Comparison of ENCODE assay signal across 15 cellular contexts in the genomic region with DNA sequence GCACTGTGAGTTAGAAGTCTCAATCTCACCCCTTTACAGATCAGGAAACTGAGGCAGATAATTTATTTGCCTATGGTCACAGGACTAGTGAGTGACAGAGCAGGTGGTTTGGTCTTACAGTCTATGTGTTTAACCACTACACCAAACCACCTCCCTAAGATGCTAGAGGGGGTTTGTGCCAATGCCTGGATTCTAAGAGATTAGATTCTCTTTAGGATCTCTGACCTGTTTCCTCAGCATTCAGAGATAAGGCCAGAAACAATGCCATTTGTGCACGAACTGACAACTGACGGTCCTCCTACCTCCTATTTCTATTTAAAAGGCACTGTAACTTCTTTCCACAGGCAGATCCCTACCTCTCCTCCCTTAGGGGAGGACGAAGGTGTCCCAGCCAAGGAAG. TPM values are rescaled to one million over a fixed set of nuclear protein-coding genes. Genes with fewer than 3 reads are reported as not detected.
DNase-seq lines count a peak whose midpoint lies in the region; ATAC-seq and TF ChIP-seq lines count a peak whose summit lies in the region.
"Had no signal": no experiment of that assay in that cellular context is flagged by ENCODE, and none has a peak within 500 bp of the region (broad histone marks: within the 10 kb centered on the region; RNA-seq: fewer than 3 reads in every experiment).

No MANE protein-coding gene starts in this region.

- H3K9ac ChIP-seq in liver (ENCODE audit: low read depth in 1 of 2, low read length in 2 of 2) (peak overlapping the region in 1 of 2 donors; percentile 53), stomach smooth muscle (ENCODE audit: low read length in 2 of 2) (no peak overlapping the region)

- ATAC-seq in activated naive CD8-positive, alpha-beta T cell treated with anti-CD3 and anti-CD28 coated beads, Interleukin-2, amount 10 ng/mL, durations not matched to agents 7 days and 5 days (ENCODE audit: low read depth): no peak
- ATAC-seq in activated naive CD8-positive, alpha-beta T cell treated with anti-CD3 and anti-CD28 coated beads, Interleukin-2, amount 50 U/mL, for 24 hours: no peak
- no peak for ATAC-seq in GM18520 (IDR thresholded peaks at IDR 0.05; ENCODE audit: unreplicated experiment)
- ATAC-seq in GM21723 (IDR thresholded peaks at IDR 0.05; ENCODE audit: unreplicated experiment): no peak
- ATAC-seq: activated naive CD4-positive, alpha-beta T cell treated with anti-CD3 and anti-CD28 coated beads, Interleukin-2, amount 50 U/mL, for 72 hours had no signal

- TF ChIP-seq RAD21 in liver (IDR thresholded peaks at IDR 0.05): no peak

- no peak overlapping the region for H3K4me3 ChIP-seq in liver (ENCODE audit: low read depth in 1 of 3, low read length in 3 of 3)
- H3K4me3 ChIP-seq in stomach smooth muscle (ENCODE audit: low read length in 2 of 2): no peak overlapping the region
- H3K4me3 ChIP-seq: SK-N-MC, testis had no signal

- H3K27ac ChIP-seq in liver (ENCODE audit: low read depth in 1 of 2, low read length in 2 of 2) (peak overlapping the region; percentile 96 to 99), stomach smooth muscle (ENCODE audit: low read length) (peak overlapping the region; percentile 24)
- H3K27ac ChIP-seq: SK-N-MC, testis had no signal

- H3K27me3 ChIP-seq in liver (ENCODE audit: control insufficient read depth in 4 of 4, insufficient read depth in 4 of 4, low read length in 3 of 4) (no peaks in the 10 kb centered on the region), stomach smooth muscle (ENCODE audit: control insufficient read depth in 1 of 2, insufficient read depth in 2 of 2, low read length in 2 of 2) (no peaks in the 10 kb centered on the region)
- H3K27me3 ChIP-seq: testis had no signal

- no peak for DNase-seq in activated naive CD8-positive, alpha-beta T cell treated with anti-CD3 and anti-CD28 coated beads, Interleukin-2, amount 10 ng/mL, durations not matched to agents 7 days and 5 days
- DNase-seq in activated naive CD8-positive, alpha-beta T cell treated with anti-CD3 and anti-CD28 coated beads, Interleukin-2, amount 50 U/mL, for 24 hours: no peak
- DNase-seq in activated T-helper 1 cell treated with anti-CD3 and anti-CD28 coated beads, Interleukin-12 subunit alpha, Interleukin-12 subunit beta, Interleukin-2, Interleukin-4 antibody, amounts not matched to agents 30 ng/mL and 10 ng/mL and 1 ng/mL, durations not matched to agents 14 hours and 24 hours and 36 hours (ENCODE audit: low spot score): no peak
- DNase-seq in stimulated activated CD8-positive, alpha-beta memory T cell treated with anti-CD3 and anti-CD28 coated beads, Interleukin-4, amount 100 ng/mL, for 48 hours: no peak
- DNase-seq: activated B cell treated with CpG ODN at 0.5 μM for 24 hours; central memory CD4-positive, alpha-beta T cell; NCI-H187; stimulated activated CD4-positive, alpha-beta T cell treated with anti-CD3 and anti-CD28 coated beads, Interleukin-1b, Interleukin-23, amount 100 ng/mL, for 48 hours; testis had no signal

- H3K36me3 ChIP-seq in liver (ENCODE audit: control insufficient read depth in 4 of 4, insufficient read depth in 3 of 4, low read depth in 1 of 4, low read length in 3 of 4) (peaks cover 1 to 10% (median 6%) of the 10 kb centered on the region in 4 donors), stomach smooth muscle (ENCODE audit: control insufficient read depth in 2 of 2, insufficient read depth in 2 of 2, low read length in 2 of 2) (peaks cover 0 to 7% of the 10 kb centered on the region in 2 donors)

- H3K4me1 ChIP-seq in liver (ENCODE audit: control insufficient read depth in 4 of 4, insufficient read depth in 4 of 4, low read length in 3 of 4) (peaks cover 2 to 42% (median 27%) of the 10 kb centered on the region in 4 donors), stomach smooth muscle (ENCODE audit: control insufficient read depth, insufficient read depth, low read length) (peaks cover 20% of the 10 kb centered on the region)

- peaks cover 56% of the 10 kb centered on the region for H3K4me1 Mint-ChIP-seq in activated naive CD8-positive, alpha-beta T cell treated with anti-CD3 and anti-CD28 coated beads, Interleukin-2, amount 10 ng/mL, durations not matched to agents 7 days and 5 days
- peaks cover 50% of the 10 kb centered on the region for H3K4me1 Mint-ChIP-seq in activated naive CD8-positive, alpha-beta T cell treated with anti-CD3 and anti-CD28 coated beads, Interleukin-2, amount 50 U/mL, for 24 hours
- H3K4me1 Mint-ChIP-seq in activated T-helper 1 cell treated with anti-CD3 and anti-CD28 coated beads, Interleukin-12 subunit alpha, Interleukin-12 subunit beta, Interleukin-2, Interleukin-4 antibody, amounts not matched to agents 30 ng/mL and 10 ng/mL and 1 ng/mL, durations not matched to agents 14 hours and 24 hours and 36 hours (ENCODE audit: low read depth): peaks cover 64% of the 10 kb centered on the region

- H3K36me3 Mint-ChIP-seq in activated naive CD8-positive, alpha-beta T cell treated with anti-CD3 and anti-CD28 coated beads, Interleukin-2, amount 10 ng/mL, durations not matched to agents 7 days and 5 days: peaks cover 36% of the 10 kb centered on the region
- H3K36me3 Mint-ChIP-seq in activated naive CD8-positive, alpha-beta T cell treated with anti-CD3 and anti-CD28 coated beads, Interleukin-2, amount 50 U/mL, for 24 hours (ENCODE audit: low read depth): peaks cover 18% of the 10 kb centered on the region
- H3K36me3 Mint-ChIP-seq in activated T-helper 1 cell treated with anti-CD3 and anti-CD28 coated beads, Interleukin-12 subunit alpha, Interleukin-12 subunit beta, Interleukin-2, Interleukin-4 antibody, amounts not matched to agents 30 ng/mL and 10 ng/mL and 1 ng/mL, durations not matched to agents 14 hours and 24 hours and 36 hours (ENCODE audit: low read depth): peaks cover 39% of the 10 kb centered on the region

- TF ChIP-seq CTCF in liver (IDR thresholded peaks at IDR 0.05; ENCODE audit: low read depth, low read length, missing input control): no peak

- intact Hi-C loops in activated T-helper 1 cell treated with anti-CD3 and anti-CD28 coated beads, Interleukin-12 subunit alpha, Interleukin-12 subunit beta, Interleukin-2, Interleukin-4 antibody, amounts not matched to agents 30 ng/mL and 10 ng/mL and 1 ng/mL, durations not matched to agents 14 hours and 24 hours and 36 hours (cut with micrococcal nuclease): loop anchor here (10.0 kb wide), 3 partner anchors 389 to 589 kb away; partner anchors contain the start of genes PSD4, TMEM87B and ZC3H8

- peak overlapping the region; percentile 86 for H3K4me3 Mint-ChIP-seq in activated naive CD8-positive, alpha-beta T cell treated with anti-CD3 and anti-CD28 coated beads, Interleukin-2, amount 10 ng/mL, durations not matched to agents 7 days and 5 days
- no peak overlapping the region for H3K4me3 Mint-ChIP-seq in activated naive CD8-positive, alpha-beta T cell treated with anti-CD3 and anti-CD28 coated beads, Interleukin-2, amount 50 U/mL, for 24 hours
- H3K4me3 Mint-ChIP-seq in activated T-helper 1 cell treated with anti-CD3 and anti-CD28 coated beads, Interleukin-12 subunit alpha, Interleukin-12 subunit beta, Interleukin-2, Interleukin-4 antibody, amounts not matched to agents 30 ng/mL and 10 ng/mL and 1 ng/mL, durations not matched to agents 14 hours and 24 hours and 36 hours: peak overlapping the region; percentile 92

- H3K9me3 ChIP-seq in liver (ENCODE audit: control insufficient read depth in 4 of 4, low read length in 3 of 4) (no peaks in the 10 kb centered on the region), stomach smooth muscle (ENCODE audit: control insufficient read depth in 2 of 2, low read length in 2 of 2) (no peaks in the 10 kb centered on the region)
- H3K9me3 ChIP-seq: testis had no signal

- H3K27me3 Mint-ChIP-seq in activated naive CD8-positive, alpha-beta T cell treated with anti-CD3 and anti-CD28 coated beads, Interleukin-2, amount 10 ng/mL, durations not matched to agents 7 days and 5 days: no peaks in the 10 kb centered on the region
- no peaks in the 10 kb centered on the region for H3K27me3 Mint-ChIP-seq in activated naive CD8-positive, alpha-beta T cell treated with anti-CD3 and anti-CD28 coated beads, Interleukin-2, amount 50 U/mL, for 24 hours
- peaks cover 1% of the 10 kb centered on the region for H3K27me3 Mint-ChIP-seq in activated T-helper 1 cell treated with anti-CD3 and anti-CD28 coated beads, Interleukin-12 subunit alpha, Interleukin-12 subunit beta, Interleukin-2, Interleukin-4 antibody, amounts not matched to agents 30 ng/mL and 10 ng/mL and 1 ng/mL, durations not matched to agents 14 hours and 24 hours and 36 hours (ENCODE audit: insufficient read depth)
- H3K27me3 Mint-ChIP-seq: activated B cell treated with CpG ODN at 0.5 μM for 24 hours had no signal

- H3K27ac Mint-ChIP-seq in activated naive CD8-positive, alpha-beta T cell treated with anti-CD3 and anti-CD28 coated beads, Interleukin-2, amount 10 ng/mL, durations not matched to agents 7 days and 5 days: no peak overlapping the region
- no peak overlapping the region for H3K27ac Mint-ChIP-seq in activated naive CD8-positive, alpha-beta T cell treated with anti-CD3 and anti-CD28 coated beads, Interleukin-2, amount 50 U/mL, for 24 hours
- H3K27ac Mint-ChIP-seq in activated T-helper 1 cell treated with anti-CD3 and anti-CD28 coated beads, Interleukin-12 subunit alpha, Interleukin-12 subunit beta, Interleukin-2, Interleukin-4 antibody, amounts not matched to agents 30 ng/mL and 10 ng/mL and 1 ng/mL, durations not matched to agents 14 hours and 24 hours and 36 hours: no peak overlapping the region
- H3K27ac Mint-ChIP-seq: activated B cell treated with CpG ODN at 0.5 μM for 24 hours had no signal

- WGBS in liver: 73% methylated on average over 3 of the region's 3 CpGs

- POLR2A ChIA-PET in activated naive CD8-positive, alpha-beta T cell treated with anti-CD3 and anti-CD28 coated beads, Interleukin-2, amount 10 ng/mL, durations not matched to agents 7 days and 5 days (lab: Charles Lee): interaction anchor here (0.9 to 5.0 kb wide), 3 partner anchors 10 to 13 kb away, joined by 4 to 293 read pairs (median 7); no protein-coding TSS in a partner anchor

- no peaks in the 10 kb centered on the region for H3K9me3 Mint-ChIP-seq in activated naive CD8-positive, alpha-beta T cell treated with anti-CD3 and anti-CD28 coated beads, Interleukin-2, amount 10 ng/mL, durations not matched to agents 7 days and 5 days
- no peaks in the 10 kb centered on the region for H3K9me3 Mint-ChIP-seq in activated naive CD8-positive, alpha-beta T cell treated with anti-CD3 and anti-CD28 coated beads, Interleukin-2, amount 50 U/mL, for 24 hours
- H3K9me3 Mint-ChIP-seq in activated T-helper 1 cell treated with anti-CD3 and anti-CD28 coated beads, Interleukin-12 subunit alpha, Interleukin-12 subunit beta, Interleukin-2, Interleukin-4 antibody, amounts not matched to agents 30 ng/mL and 10 ng/mL and 1 ng/mL, durations not matched to agents 14 hours and 24 hours and 36 hours: no peaks in the 10 kb centered on the region
- H3K9me3 Mint-ChIP-seq: activated B cell treated with CpG ODN at 0.5 μM for 24 hours; activated naive CD4-positive, alpha-beta T cell treated with anti-CD3 and anti-CD28 coated beads, Interleukin-2, amount 50 U/mL, for 72 hours had no signal

RNA-seq across cellular contexts. Expression of gene SLC20A1, which starts 2.3 kb away (rescaled TPM):
- 100 to 1,000 TPM; 105 to 113 TPM for total RNA-seq in activated naive CD8-positive, alpha-beta T cell treated with anti-CD3 and anti-CD28 coated beads, Interleukin-2, amount 10 ng/mL, durations not matched to agents 7 days and 5 days
- total RNA-seq in activated T-helper 1 cell treated with anti-CD3 and anti-CD28 coated beads, Interleukin-12 subunit alpha, Interleukin-12 subunit beta, Interleukin-2, Interleukin-4 antibody, amounts not matched to agents 30 ng/mL and 10 ng/mL and 1 ng/mL, durations not matched to agents 14 hours and 24 hours and 36 hours: 164 and 172 TPM in 2 replicates
- 10 to 100 TPM; 23.3 to 56.9 TPM for total RNA-seq in liver
- polyA plus RNA-seq in liver: 10 to 100 TPM; 15.3 to 16.7 TPM

RNA-seq across cellular contexts. Expression of gene CHCHD5, which starts 59.1 kb away (rescaled TPM):
- 10 to 100 TPM; 32.1 to 35.2 TPM for total RNA-seq in activated naive CD8-positive, alpha-beta T cell treated with anti-CD3 and anti-CD28 coated beads, Interleukin-2, amount 10 ng/mL, durations not matched to agents 7 days and 5 days
- 31.3 and 38.9 TPM in 2 replicates for total RNA-seq in activated T-helper 1 cell treated with anti-CD3 and anti-CD28 coated beads, Interleukin-12 subunit alpha, Interleukin-12 subunit beta, Interleukin-2, Interleukin-4 antibody, amounts not matched to agents 30 ng/mL and 10 ng/mL and 1 ng/mL, durations not matched to agents 14 hours and 24 hours and 36 hours
- 1 to 10 TPM; 5.0 to 5.8 TPM for total RNA-seq in liver
- polyA plus RNA-seq in liver: 10 to 100 TPM; 36.6 to 59.9 TPM
